Comparison of ENCODE assay signal across 8 cellular contexts in genomic region chr15:80991446-80991845, GRCh38. TPM values are rescaled to one million over a fixed set of nuclear protein-coding genes. Genes with fewer than 3 reads are reported as not detected.
DNase-seq lines count a peak whose midpoint lies in the region; ATAC-seq, FAIRE-seq and TF ChIP-seq lines count a peak whose summit lies in the region.

No MANE protein-coding gene starts in this region.

- H3K4me1 ChIP-seq in pancreas, result peaks cover 11 to 37% (median 12%) of the 10 kb centered on the region in 3 donors

- DNase-seq in DMS 273 (lab: John Stamatoyannopoulos, UW; ENCODE audit: unreplicated experiment), result peak; percentile 83
- peak; percentile 44 for DNase-seq in NCI-H226
- no peak for DNase-seq in epithelial cell of prostate (ENCODE audit: low read depth, low spot score)
- peak in 3 of 6 donors; percentile 45 to 63 (median 48) for DNase-seq in pancreas
- no peak for DNase-seq in kidney tubule cell (ENCODE audit: low spot score)
- DNase-seq in central memory CD4-positive, alpha-beta T cell, result no peak
- DNase-seq in DMS79 treated with DMSO at 0.1 percent for 48 hours (lab: John Stamatoyannopoulos, UW), result no peak
- DNase-seq in DMS53 treated with DMSO at 0.1 percent for 48 hours (lab: John Stamatoyannopoulos, UW; ENCODE audit: unreplicated experiment), result no peak

- FAIRE-seq in pancreas (lab: Jason Lieb, UNC), result no peak

- H3K27ac ChIP-seq in epithelial cell of prostate, result peak overlapping the region; percentile 76
- peak overlapping the region in 1 of 4 donors; percentile 88 for H3K27ac ChIP-seq in pancreas

- intact Hi-C loops in pancreas (cut with DNase I), result no loop called here

- TF ChIP-seq CTCF in pancreas (IDR thresholded peaks at IDR 0.05), result no peak

- no peaks in the 10 kb centered on the region for H3K27me3 ChIP-seq in pancreas

- 57 to 63% methylated on average over 4 of the region's 4 CpGs for WGBS in pancreas, 2 donors

- no peak overlapping the region for H3K4me3 ChIP-seq in pancreas

- ATAC-seq in pancreas, result peak in 3 of 4 donors; percentile 27 to 55 (median 40)

- no peaks in the 10 kb centered on the region for H3K36me3 ChIP-seq in pancreas

- H3K9me3 ChIP-seq in pancreas, result no peaks in the 10 kb centered on the region

RNA-seq across cellular contexts. Expression of gene MESD, which starts 1.8 kb away (rescaled TPM):
- total RNA-seq in pancreas, result 10 to 100 TPM; 11.5 to 18.5 (median 14.0) TPM
- 10 to 100 TPM; 10.5 to 13.0 TPM for polyA plus RNA-seq in pancreas

RNA-seq across cellular contexts. Expression of gene TLNRD1, which starts 9.3 kb away (rescaled TPM):
- 10 to 100 TPM in 3 of 6 donors, 1 to 10 TPM in 3; 7.8 to 13.5 (median 10.0) TPM for total RNA-seq in pancreas
- polyA plus RNA-seq in pancreas, result 1 to 10 TPM; 3.1 to 4.4 TPM

Comparison
In these comparisons a context has a peak if more than half of its experiments do, and no peak if none do; other contexts are left out.
1. DNase-seq: peak in DMS 273 (single experiment) and NCI-H226 (single experiment); none in epithelial cell of prostate (single experiment), kidney tubule cell (single experiment), central memory CD4-positive, alpha-beta T cell (single experiment), DMS79 treated with DMSO at 0.1 percent for 48 hours (single experiment) and DMS53 treated with DMSO at 0.1 percent for 48 hours (single experiment).